Comparison of ENCODE assay signal across 29 cellular contexts in genomic region chr7:2182461-2182860, GRCh38. TPM values are rescaled to one million over a fixed set of nuclear protein-coding genes. Genes with fewer than 3 reads are reported as not detected.
A peak's percentile ranks its signal among the peaks of the same experiment; 100 is the strongest.
DNase-seq lines count a peak whose midpoint lies in the region; ATAC-seq and TF ChIP-seq lines count a peak whose summit lies in the region.
"Had no signal": no experiment of that assay in that cellular context is flagged by ENCODE, and none has a peak within 500 bp of the region (broad histone marks: within the 10 kb centered on the region; RNA-seq: fewer than 3 reads in every experiment).

No MANE protein-coding gene starts in this region.

- ATAC-seq in GM19043 (IDR thresholded peaks at IDR 0.05; ENCODE audit: low read depth, unreplicated experiment) (peak; percentile 62), HG02943 (IDR thresholded peaks at IDR 0.05; ENCODE audit: low read depth, unreplicated experiment) (peak; percentile 53), gastrocnemius medialis (no peak), GM21786 (IDR thresholded peaks at IDR 0.05; ENCODE audit: unreplicated experiment) (no peak)
- ATAC-seq: A549; activated CD8-positive, alpha-beta memory T cell treated with anti-CD3 and anti-CD28 coated beads, Interleukin-2, amount 10 ng/mL, durations not matched to agents 7 days and 5 days; left colon; psoas muscle; T-helper 17 cell had no signal

- peak overlapping the region; percentile 4; the same call in 1 of the 2 replicates for H3K27ac ChIP-seq in BLaER1
- H3K27ac ChIP-seq in endodermal cell (ENCODE audit: low read depth, low read length): no peak overlapping the region
- H3K27ac ChIP-seq in gastrocnemius medialis: no peak overlapping the region
- H3K27ac ChIP-seq: A549, colonic mucosa, esophagus muscularis mucosa, GM23248, psoas muscle, RWPE1, SK-N-MC, VCaP had no signal

- H3K4me1 ChIP-seq in BLaER1 (peaks cover 75% of the 10 kb centered on the region), endodermal cell (ENCODE audit: control insufficient read depth, insufficient read depth, low read length) (no peaks in the 10 kb centered on the region), gastrocnemius medialis (no peaks in the 10 kb centered on the region)
- H3K4me1 ChIP-seq: A549, colonic mucosa, esophagus muscularis mucosa, psoas muscle had no signal

- no peaks in the 10 kb centered on the region for H4K20me1 ChIP-seq in BLaER1

- peaks cover 62% of the 10 kb centered on the region for H3K36me3 Mint-ChIP-seq in endodermal cell (ENCODE audit: low read depth)
- H3K36me3 Mint-ChIP-seq in progenitor cell of endocrine pancreas (ENCODE audit: insufficient read depth): peaks cover 14% of the 10 kb centered on the region
- H3K36me3 Mint-ChIP-seq in T-helper 2 cell treated with Interferon-gamma antibody and Interleukin-4, amounts not matched to agents 5 μg/mL and 100 μg/mL, for 36 hours (ENCODE audit: low read depth): peaks cover 6% of the 10 kb centered on the region

- no peak overlapping the region for H3K4me3 ChIP-seq in BLaER1
- no peak overlapping the region for H3K4me3 ChIP-seq in endodermal cell (ENCODE audit: low read length)
- H3K4me3 ChIP-seq in gastrocnemius medialis: no peak overlapping the region
- H3K4me3 ChIP-seq: A549, colonic mucosa, esophagus muscularis mucosa, GM23248, psoas muscle, SK-N-MC had no signal

- TF ChIP-seq POLR2A in gastrocnemius medialis (IDR thresholded peaks at IDR 0.05): no peak

- H3K9me3 ChIP-seq in BLaER1 (peaks cover 5% of the 10 kb centered on the region; the same call in 1 of the 2 replicates), endodermal cell (ENCODE audit: control insufficient read depth, low read length) (no peaks in the 10 kb centered on the region), gastrocnemius medialis (no peaks in the 10 kb centered on the region)
- H3K9me3 ChIP-seq: A549, colonic mucosa, esophagus muscularis mucosa, psoas muscle had no signal

- H3K9me3 Mint-ChIP-seq in endodermal cell (peaks cover 2% of the 10 kb centered on the region), progenitor cell of endocrine pancreas (ENCODE audit: low read depth) (no peaks in the 10 kb centered on the region)
- no peaks in the 10 kb centered on the region for H3K9me3 Mint-ChIP-seq in T-helper 2 cell treated with Interferon-gamma antibody and Interleukin-4, amounts not matched to agents 5 μg/mL and 100 μg/mL, for 36 hours
- H3K9me3 Mint-ChIP-seq: activated CD4-positive, alpha-beta T cell treated with anti-CD3 and anti-CD28 coated beads, Interleukin-2, amount 10 ng/mL, durations not matched to agents 24 days and 14 days; activated T-helper 1 cell treated with anti-CD3 and anti-CD28 coated beads, Interleukin-12 subunit alpha, Interleukin-12 subunit beta, Interleukin-2, Interleukin-4 antibody, amounts not matched to agents 30 ng/mL and 10 ng/mL and 1 ng/mL, durations not matched to agents 14 hours and 24 hours and 36 hours had no signal

- no peak overlapping the region for H3K9ac ChIP-seq in BLaER1
- H3K9ac ChIP-seq in endodermal cell (ENCODE audit: extremely low read depth, low read length, poor library complexity, severe bottlenecking): no peak overlapping the region
- H3K9ac ChIP-seq: GM23248 had no signal

- intact Hi-C loops in gastrocnemius medialis (cut with DNase I; ENCODE audit: low total_unique reads): no loop called here

- H3K4me1 Mint-ChIP-seq in endodermal cell (peaks cover 3% of the 10 kb centered on the region), progenitor cell of endocrine pancreas (ENCODE audit: low read depth) (no peaks in the 10 kb centered on the region)
- H3K4me1 Mint-ChIP-seq in T-helper 2 cell treated with Interferon-gamma antibody and Interleukin-4, amounts not matched to agents 5 μg/mL and 100 μg/mL, for 36 hours (ENCODE audit: low read depth): no peaks in the 10 kb centered on the region
- H3K4me1 Mint-ChIP-seq: activated CD8-positive, alpha-beta memory T cell treated with anti-CD3 and anti-CD28 coated beads, Interleukin-2, amount 10 ng/mL, durations not matched to agents 7 days and 5 days had no signal

- H3K4me3 Mint-ChIP-seq in endodermal cell (no peak overlapping the region), progenitor cell of endocrine pancreas (ENCODE audit: low read depth) (no peak overlapping the region)
- H3K4me3 Mint-ChIP-seq in T-helper 2 cell treated with Interferon-gamma antibody and Interleukin-4, amounts not matched to agents 5 μg/mL and 100 μg/mL, for 36 hours: no peak overlapping the region
- H3K4me3 Mint-ChIP-seq: activated CD4-positive, alpha-beta T cell treated with anti-CD3 and anti-CD28 coated beads, Interleukin-2, amount 10 ng/mL, durations not matched to agents 24 days and 14 days; activated CD8-positive, alpha-beta memory T cell treated with anti-CD3 and anti-CD28 coated beads, Interleukin-2, amount 10 ng/mL, durations not matched to agents 7 days and 5 days; activated T-helper 1 cell treated with anti-CD3 and anti-CD28 coated beads, Interleukin-12 subunit alpha, Interleukin-12 subunit beta, Interleukin-2, Interleukin-4 antibody, amounts not matched to agents 30 ng/mL and 10 ng/mL and 1 ng/mL, durations not matched to agents 14 hours and 24 hours and 36 hours; IgD-negative memory B cell; T-helper 17 cell had no signal

- no peak for TF ChIP-seq CTCF in endodermal cell (conservative IDR thresholded peaks at IDR 0.05)
- TF ChIP-seq CTCF in progenitor cell of endocrine pancreas (IDR thresholded peaks at IDR 0.05; ENCODE audit: unreplicated experiment): no peak
- no peak for TF ChIP-seq CTCF in gastrocnemius medialis (IDR thresholded peaks at IDR 0.05 in 4 of 5, conservative IDR thresholded peaks at IDR 0.05 in 1 of 5)

- H3K27ac Mint-ChIP-seq in endodermal cell (peak overlapping the region; percentile 5), progenitor cell of endocrine pancreas (no peak overlapping the region)
- no peak overlapping the region for H3K27ac Mint-ChIP-seq in T-helper 2 cell treated with Interferon-gamma antibody and Interleukin-4, amounts not matched to agents 5 μg/mL and 100 μg/mL, for 36 hours
- H3K27ac Mint-ChIP-seq: activated CD4-positive, alpha-beta T cell treated with anti-CD3 and anti-CD28 coated beads, Interleukin-2, amount 10 ng/mL, durations not matched to agents 24 days and 14 days; activated CD8-positive, alpha-beta memory T cell treated with anti-CD3 and anti-CD28 coated beads, Interleukin-2, amount 10 ng/mL, durations not matched to agents 7 days and 5 days; activated T-helper 1 cell treated with anti-CD3 and anti-CD28 coated beads, Interleukin-12 subunit alpha, Interleukin-12 subunit beta, Interleukin-2, Interleukin-4 antibody, amounts not matched to agents 30 ng/mL and 10 ng/mL and 1 ng/mL, durations not matched to agents 14 hours and 24 hours and 36 hours; T-helper 17 cell had no signal

- peak overlapping the region; percentile 74 for H3K4me2 ChIP-seq in BLaER1
- H3K4me2 ChIP-seq: A549 had no signal

- WGBS in endodermal cell (ENCODE audit: insufficient coverage in 1 of 2, insufficient read length in 1 of 2), 2 experiments: 93 to 97% methylated on average over 4 to 10 of the region's 10 CpGs

- DNase-seq in endodermal cell (no peak), progenitor cell of endocrine pancreas (ENCODE audit: low spot score, unreplicated experiment) (no peak), gastrocnemius medialis (no peak)
- no peak for DNase-seq in T-helper 2 cell treated with Interferon-gamma antibody and Interleukin-4, amounts not matched to agents 5 μg/mL and 100 μg/mL, for 36 hours (ENCODE audit: low spot score)
- DNase-seq: activated CD4-positive, alpha-beta T cell treated with anti-CD3 and anti-CD28 coated beads, Interleukin-2, amount 10 ng/mL, durations not matched to agents 24 days and 14 days; activated CD8-positive, alpha-beta memory T cell treated with anti-CD3 and anti-CD28 coated beads, Interleukin-2, amount 10 ng/mL, durations not matched to agents 7 days and 5 days; activated naive CD4-positive, alpha-beta T cell treated with anti-CD3 and anti-CD28 coated beads, Interleukin-2, amount 50 U/mL, for 16 hours; amygdala; colonic mucosa; foreskin melanocyte; GDM1; GM23248; left colon; NCI-H146; NCI-H2171 treated with DMSO at 0.1 percent for 48 hours; psoas muscle; T-helper 17 cell; trophoblast cell had no signal

- H3K27me3 Mint-ChIP-seq in endodermal cell (ENCODE audit: insufficient read depth): no peaks in the 10 kb centered on the region
- no peaks in the 10 kb centered on the region for H3K27me3 Mint-ChIP-seq in progenitor cell of endocrine pancreas
- no peaks in the 10 kb centered on the region for H3K27me3 Mint-ChIP-seq in T-helper 2 cell treated with Interferon-gamma antibody and Interleukin-4, amounts not matched to agents 5 μg/mL and 100 μg/mL, for 36 hours (ENCODE audit: low read depth)
- H3K27me3 Mint-ChIP-seq: activated CD4-positive, alpha-beta T cell treated with anti-CD3 and anti-CD28 coated beads, Interleukin-2, amount 10 ng/mL, durations not matched to agents 24 days and 14 days; activated CD8-positive, alpha-beta memory T cell treated with anti-CD3 and anti-CD28 coated beads, Interleukin-2, amount 10 ng/mL, durations not matched to agents 7 days and 5 days; IgD-negative memory B cell; T-helper 17 cell had no signal

- peaks cover 30% of the 10 kb centered on the region for H3K36me3 ChIP-seq in BLaER1
- peaks cover 43% of the 10 kb centered on the region for H3K36me3 ChIP-seq in endodermal cell (ENCODE audit: control insufficient read depth, insufficient read depth, low read length)
- no peaks in the 10 kb centered on the region for H3K36me3 ChIP-seq in gastrocnemius medialis
- H3K36me3 ChIP-seq: colonic mucosa had no signal

- H3K27me3 ChIP-seq in BLaER1 (no peaks in the 10 kb centered on the region), endodermal cell (ENCODE audit: control insufficient read depth, insufficient read depth, low read length, poor library complexity, severe bottlenecking) (no peaks in the 10 kb centered on the region), gastrocnemius medialis (no peaks in the 10 kb centered on the region)
- H3K27me3 ChIP-seq: colonic mucosa, esophagus muscularis mucosa had no signal

- in situ Hi-C loops in gastrocnemius medialis (cut with MboI; ENCODE audit: low sequenced_read_pairs in 4 of 4): no loop called here

RNA-seq across cellular contexts. Expression of gene MAD1L1, which starts 50.3 kb away (rescaled TPM):
- total RNA-seq in endodermal cell: 10 to 100 TPM; 59.1 to 61.4 TPM
- 33.1 TPM for polyA plus RNA-seq in endodermal cell (2013, experiment 1 of 2)
- 29.4 TPM for polyA plus RNA-seq in endodermal cell (2013, experiment 2 of 2)
- 49.8 and 50.6 TPM in 2 replicates for total RNA-seq in progenitor cell of endocrine pancreas
- 10 to 100 TPM; 19.7 to 32.4 (median 22.7) TPM for total RNA-seq in gastrocnemius medialis

RNA-seq across cellular contexts. Expression of gene MRM2, which starts 59.5 kb away (rescaled TPM):
- total RNA-seq in endodermal cell (10 to 100 TPM; 38.9 TPM), progenitor cell of endocrine pancreas (28.7 and 29.5 TPM in 2 replicates), gastrocnemius medialis (10 to 100 TPM; 14.1 to 41.7 (median 16.9) TPM)
- polyA plus RNA-seq in endodermal cell (2013, experiment 1 of 2): 33.3 TPM
- 31.5 TPM for polyA plus RNA-seq in endodermal cell (2013, experiment 2 of 2)

RNA-seq across cellular contexts. Expression of gene NUDT1, which starts 59.6 kb away (rescaled TPM):
- total RNA-seq in endodermal cell: 10 to 100 TPM; 56.0 to 84.7 TPM
- 64.0 TPM for polyA plus RNA-seq in endodermal cell (2013, experiment 1 of 2)
- 61.0 TPM for polyA plus RNA-seq in endodermal cell (2013, experiment 2 of 2)
- total RNA-seq in progenitor cell of endocrine pancreas: 17.2 and 22.1 TPM in 2 replicates
- 10 to 100 TPM; 14.7 to 22.5 (median 18.1) TPM for total RNA-seq in gastrocnemius medialis

Comparison
In these comparisons a context has a peak if more than half of its experiments do, and no peak if none do; other contexts are left out.
1. ATAC-seq: peak in GM19043 (single experiment) and HG02943 (single experiment); none in gastrocnemius medialis (0 of 2) and GM21786 (single experiment).